ENCODE assay signal across 27 cellular contexts in the genomic region with DNA sequence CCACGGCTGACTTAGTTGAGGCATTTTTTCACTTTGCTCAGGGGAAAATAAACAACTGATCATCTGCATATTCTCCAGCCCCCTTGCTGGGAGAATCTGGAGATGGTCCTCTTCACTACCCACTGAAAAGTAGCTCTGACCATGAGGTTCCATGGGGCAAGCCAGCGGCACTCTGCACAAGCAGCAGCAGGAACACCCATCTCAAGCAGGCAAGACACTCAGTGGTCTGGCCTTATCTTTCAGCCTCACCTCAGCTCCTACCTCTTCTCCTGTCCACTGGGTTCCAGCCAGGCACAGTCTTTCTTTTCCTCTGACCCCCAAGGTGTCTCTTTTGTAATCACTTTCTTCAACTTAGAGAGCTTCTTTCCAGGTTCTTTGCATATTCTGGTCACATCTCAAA.
"Had no signal": no experiment of that assay in that cellular context is flagged by ENCODE, and none has a peak within 500 bp of the region (broad histone marks: within the 10 kb centered on the region; RNA-seq: fewer than 3 reads in every experiment).

No MANE protein-coding gene starts in this region.

- H3K27me3 ChIP-seq: esophagus squamous epithelium, gastrocnemius medialis, hepatocyte had no signal

- H3K4me3 ChIP-seq: coronary artery, dorsolateral prefrontal cortex, esophagus squamous epithelium, gastrocnemius medialis, hepatocyte, left ventricle myocardium inferior, lower lobe of right lung, mucosa of descending colon had no signal

- H3K27me3 Mint-ChIP-seq: naive B cell had no signal

- H3K27ac Mint-ChIP-seq: immature natural killer cell, mesothelial cell of epicardium, naive B cell had no signal

- H3K36me3 Mint-ChIP-seq: mesothelial cell of epicardium had no signal

- DNase-seq: dermis blood vessel endothelial cell; dorsolateral prefrontal cortex; effector CD4-positive, alpha-beta T cell; effector memory CD4-positive, alpha-beta T cell; erythroblast; esophagus squamous epithelium; foreskin melanocyte; gastrocnemius medialis; glutamatergic neuron; head of caudate nucleus; hypothalamus; immature natural killer cell; islet precursor cell; kidney; kidney glomerular epithelial cell; left colon; left ventricle myocardium inferior; lower lobe of right lung; mesenchymal stem cell; mucosa of descending colon; naive B cell had no signal

- H3K4me1 Mint-ChIP-seq: immature natural killer cell, mesothelial cell of epicardium, naive B cell had no signal

- H3K27ac ChIP-seq: coronary artery, dorsolateral prefrontal cortex, epithelial cell of prostate, esophagus squamous epithelium, gastrocnemius medialis, hepatocyte, left ventricle myocardium inferior, lower lobe of right lung had no signal

- H3K4me2 ChIP-seq: hepatocyte had no signal

- H3K4me3 Mint-ChIP-seq: immature natural killer cell, mesothelial cell of epicardium, naive B cell had no signal

- H2AFZ ChIP-seq: hepatocyte had no signal

- H3K9me3 ChIP-seq: esophagus squamous epithelium, gastrocnemius medialis, left ventricle myocardium inferior, lower lobe of right lung had no signal

- H3K36me3 ChIP-seq: esophagus squamous epithelium, gastrocnemius medialis, left ventricle myocardium inferior, lower lobe of right lung had no signal

- H3K79me2 ChIP-seq: hepatocyte had no signal

- H3K4me1 ChIP-seq: esophagus squamous epithelium, gastrocnemius medialis, left ventricle myocardium inferior, lower lobe of right lung had no signal

- ATAC-seq: esophagus mucosa, gastrocnemius medialis, left colon, left lobe of liver, lower lobe of right lung, mucosa of descending colon had no signal
